In genomic region chr16:11586375-11586855, GRCh38 we compare ENCODE assay signal across 2 cellular contexts.
TF ChIP-seq lines count a peak whose summit lies in the region.

No MANE protein-coding gene starts in this region.

TF ChIP-seq in endothelial cell of umbilical vein, 7 proteins besides CTCF, POLR2A, EP300 and RAD21 (continued from another document):
- no peak for TF ChIP-seq EZH2 (IDR thresholded peaks at IDR 0.05; ENCODE audit: borderline replicate concordance, low read depth, low read length, severe bottlenecking)
- TF ChIP-seq FOS (IDR thresholded peaks at IDR 0.05; ENCODE audit: borderline replicate concordance, insufficient read depth, low read length), result no peak
- no peak for TF ChIP-seq MYC (IDR thresholded peaks at IDR 0.05; ENCODE audit: low read depth, low read length)
- no peak for TF ChIP-seq POLR2AphosphoS5 (IDR thresholded peaks at IDR 0.05; ENCODE audit: insufficient read depth, low read depth, low read length)
TF ChIP-seq in endothelial cell of umbilical vein: peak in this region for 0.

TF ChIP-seq in neural cell, 6 proteins besides CTCF, POLR2A, EP300 and RAD21 (continued from another document):
- TF ChIP-seq REST (IDR thresholded peaks at IDR 0.05; ENCODE audit: borderline replicate concordance), result no peak
- TF ChIP-seq EZH2 (IDR thresholded peaks at IDR 0.05; ENCODE audit: borderline replicate concordance, insufficient read depth, low read length, poor library complexity, severe bottlenecking), result no peak
- no peak for TF ChIP-seq SMC3 (conservative IDR thresholded peaks at IDR 0.05; ENCODE audit: poor library complexity)
- TF ChIP-seq TAF1 (IDR thresholded peaks at IDR 0.05; ENCODE audit: low read depth), result no peak
